1 cellular context compared by ENCODE assay signal in the genomic region with DNA sequence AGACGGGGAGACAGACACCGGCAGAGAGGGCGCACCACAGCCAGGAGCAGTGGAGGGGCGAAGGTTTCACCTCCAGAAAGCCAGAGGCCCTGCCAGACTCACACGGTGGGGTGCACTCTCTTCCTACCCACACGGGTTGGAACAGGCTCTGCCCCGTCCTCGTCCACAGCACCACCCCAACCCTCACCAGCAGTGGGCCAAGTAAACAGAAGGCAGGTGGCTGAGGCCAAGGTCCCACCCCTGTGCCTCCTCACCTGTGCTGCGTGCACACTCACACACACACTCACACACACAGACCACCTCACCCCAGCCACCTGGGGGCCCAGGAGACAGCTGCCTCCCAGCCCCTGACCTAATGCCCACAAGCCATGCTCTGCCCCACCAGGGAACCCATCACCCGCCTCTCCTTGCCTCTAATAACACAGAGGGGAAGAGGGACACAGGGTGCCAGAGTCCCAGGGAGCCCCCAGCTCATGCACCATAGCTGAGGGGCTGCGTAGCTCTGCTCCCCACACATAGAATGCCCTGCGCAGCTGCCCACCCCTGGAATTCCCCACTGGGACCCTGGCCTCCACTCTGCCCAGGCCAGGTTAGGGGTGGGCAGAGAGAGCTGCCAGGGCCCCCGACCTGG.
TF ChIP-seq lines count a peak whose summit lies in the region.

No MANE protein-coding gene starts in this region.

TF ChIP-seq in WTC11, 78 proteins besides CTCF, POLR2A, EP300 and RAD21 (continued from another document):
- TF ChIP-seq, protein P1, sequence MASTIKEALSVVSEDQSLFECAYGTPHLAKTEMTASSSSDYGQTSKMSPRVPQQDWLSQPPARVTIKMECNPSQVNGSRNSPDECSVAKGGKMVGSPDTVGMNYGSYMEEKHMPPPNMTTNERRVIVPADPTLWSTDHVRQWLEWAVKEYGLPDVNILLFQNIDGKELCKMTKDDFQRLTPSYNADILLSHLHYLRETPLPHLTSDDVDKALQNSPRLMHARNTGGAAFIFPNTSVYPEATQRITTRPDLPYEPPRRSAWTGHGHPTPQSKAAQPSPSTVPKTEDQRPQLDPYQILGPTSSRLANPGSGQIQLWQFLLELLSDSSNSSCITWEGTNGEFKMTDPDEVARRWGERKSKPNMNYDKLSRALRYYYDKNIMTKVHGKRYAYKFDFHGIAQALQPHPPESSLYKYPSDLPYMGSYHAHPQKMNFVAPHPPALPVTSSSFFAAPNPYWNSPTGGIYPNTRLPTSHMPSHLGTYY (CRISPR knock-in tag; IDR thresholded peaks at IDR 0.05): no peak
- TF ChIP-seq, protein P2, sequence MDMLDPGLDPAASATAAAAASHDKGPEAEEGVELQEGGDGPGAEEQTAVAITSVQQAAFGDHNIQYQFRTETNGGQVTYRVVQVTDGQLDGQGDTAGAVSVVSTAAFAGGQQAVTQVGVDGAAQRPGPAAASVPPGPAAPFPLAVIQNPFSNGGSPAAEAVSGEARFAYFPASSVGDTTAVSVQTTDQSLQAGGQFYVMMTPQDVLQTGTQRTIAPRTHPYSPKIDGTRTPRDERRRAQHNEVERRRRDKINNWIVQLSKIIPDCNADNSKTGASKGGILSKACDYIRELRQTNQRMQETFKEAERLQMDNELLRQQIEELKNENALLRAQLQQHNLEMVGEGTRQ (CRISPR knock-in tag; IDR thresholded peaks at IDR 0.05): no peak
